ENCODE assay signal across 1 cellular context in genomic region chr1:146051853-146052676, GRCh38.
TF ChIP-seq lines count a peak whose summit lies in the region.
"Not testable (repeated sequence)": the region's sequence is repeated elsewhere in the genome, so short reads cannot be mapped to it uniquely, and the experiment has no call there.

No MANE protein-coding gene starts in this region.

TF ChIP-seq in K562, 482 proteins besides CTCF, POLR2A, EP300 and RAD21 (continued from another document and continues in another):
- TF ChIP-seq ATF4 (CRISPR knock-in tag; IDR thresholded peaks at IDR 0.05) = peak; percentile 90
- peak; percentile 100 for TF ChIP-seq THRAP3 (IDR thresholded peaks at IDR 0.05; ENCODE audit: borderline replicate concordance)
- peak; percentile 52; the same call in 1 of the 2 replicates for TF ChIP-seq MITF (IDR thresholded peaks at IDR 0.05)
- TF ChIP-seq SMARCE1 (IDR thresholded peaks at IDR 0.05) = peak; percentile 24; the same call in 1 of the 2 replicates
- peak; percentile 87 for TF ChIP-seq CUX1 (CRISPR knock-in tag; IDR thresholded peaks at IDR 0.05)
- peak; percentile 53; the same call in 1 of the 2 replicates for TF ChIP-seq ZFX (CRISPR knock-in tag; IDR thresholded peaks at IDR 0.05)
- TF ChIP-seq RBM39 (optimal IDR thresholded peaks at IDR 0.05; ENCODE audit: low read depth, low read length) = peak; percentile 100
- TF ChIP-seq ZNF431 (CRISPR knock-in tag; IDR thresholded peaks at IDR 0.05) = peak; percentile 76; the same call in 1 of the 2 replicates
- TF ChIP-seq PML (IDR thresholded peaks at IDR 0.05; ENCODE audit: low read length) = peak; percentile 100
- peak; percentile 80 for TF ChIP-seq ZNF143 (CRISPR knock-in tag; IDR thresholded peaks at IDR 0.05)
- 0 out of 2 replicates have a peak, but pooled peaks have one; percentile 19 for TF ChIP-seq KLF1 (tag; IDR thresholded peaks at IDR 0.05)
- peak; percentile 89 for TF ChIP-seq SNAPC5 (CRISPR knock-in tag; IDR thresholded peaks at IDR 0.05)
- peak; percentile 96 for TF ChIP-seq TAF9B (IDR thresholded peaks at IDR 0.05; ENCODE audit: partially characterized antibody)
- TF ChIP-seq IRF1 (CRISPR knock-in tag; IDR thresholded peaks at IDR 0.05; ENCODE audit: borderline replicate concordance) = peak; percentile 91
- peak; percentile 95 for TF ChIP-seq SMAD3 (CRISPR knock-in tag; conservative IDR thresholded peaks at IDR 0.05)
- TF ChIP-seq SMARCA4 (IDR thresholded peaks at IDR 0.05) = peak; percentile 58; the same call in 1 of the 2 replicates
- peak; percentile 96 for TF ChIP-seq MBD2 (IDR thresholded peaks at IDR 0.05; ENCODE audit: borderline replicate concordance, low read depth)
- peak; percentile 100 for TF ChIP-seq SUPT5H (IDR thresholded peaks at IDR 0.05)
- peak; percentile 87 for TF ChIP-seq ZNF41 (CRISPR knock-in tag; conservative IDR thresholded peaks at IDR 0.05)
- peak; percentile 17; the same call in 1 of the 2 replicates for TF ChIP-seq ZC3H11A (IDR thresholded peaks at IDR 0.05; ENCODE audit: low read depth, low read length)
- peak; percentile 83 for TF ChIP-seq ZNF24 (IDR thresholded peaks at IDR 0.05)
- peak in 1 of 2 experiments; percentile 100; a peak in 2 of 4 replicates for TF ChIP-seq CSDE1 (IDR thresholded peaks at IDR 0.05)
- peak; percentile 99 for TF ChIP-seq ELF4 (CRISPR knock-in tag; IDR thresholded peaks at IDR 0.05)
- peak; percentile 74; the same call in 1 of the 2 replicates for TF ChIP-seq TCF7 (IDR thresholded peaks at IDR 0.05; ENCODE audit: borderline replicate concordance)
- peak; percentile 63 for TF ChIP-seq ZBTB34 (CRISPR knock-in tag; IDR thresholded peaks at IDR 0.05)
- TF ChIP-seq SAP30 (IDR thresholded peaks at IDR 0.05; ENCODE audit: borderline replicate concordance, insufficient read depth, low read depth, low read length, poor library complexity, severe bottlenecking) = peak; percentile 63
- TF ChIP-seq PKNOX1 (IDR thresholded peaks at IDR 0.05) = peak; percentile 93
- TF ChIP-seq MYNN (IDR thresholded peaks at IDR 0.05) = peak; percentile 89
- not testable (repeated sequence) for TF ChIP-seq MYNN, NR4A1 (CRISPR knock-in tag; IDR thresholded peaks at IDR 0.05)
- peak; percentile 97 for TF ChIP-seq HNRNPUL1 (IDR thresholded peaks at IDR 0.05; ENCODE audit: low read length)
- peak; percentile 87; the same call in 1 of the 2 replicates for TF ChIP-seq NR4A1 (tag; IDR thresholded peaks at IDR 0.05)
- TF ChIP-seq KLF10 (CRISPR knock-in tag; IDR thresholded peaks at IDR 0.05) = peak; percentile 97
- peak; percentile 99 for TF ChIP-seq ZNF316 (IDR thresholded peaks at IDR 0.05)
- peak; percentile 94 for TF ChIP-seq PHTF2 (CRISPR knock-in tag; IDR thresholded peaks at IDR 0.05)
- peak; percentile 76 for TF ChIP-seq ZNF592 (IDR thresholded peaks at IDR 0.05)
- TF ChIP-seq ZNF253 (CRISPR knock-in tag; conservative IDR thresholded peaks at IDR 0.05) = peak; percentile 94
- peak; percentile 83; the same call in 1 of the 2 replicates for TF ChIP-seq HLTF (IDR thresholded peaks at IDR 0.05)
- peak; percentile 64; the same call in 1 of the 2 replicates for TF ChIP-seq ZFP1 (CRISPR knock-in tag; IDR thresholded peaks at IDR 0.05)
- TF ChIP-seq ETS1 (conservative IDR thresholded peaks at IDR 0.05; ENCODE audit: control insufficient read depth, low read depth, low read length) = peak; percentile 98
- peak; percentile 83 to 89; a peak in 3 of 4 replicates for TF ChIP-seq MAZ (CRISPR knock-in tag; conservative IDR thresholded peaks at IDR 0.05 in 1 of 2, IDR thresholded peaks at IDR 0.05 in 1 of 2)
- TF ChIP-seq CHD2 (IDR thresholded peaks at IDR 0.05; ENCODE audit: low read depth, low read length) = peak; percentile 84; the same call in 1 of the 2 replicates
- TF ChIP-seq ILF3 (IDR thresholded peaks at IDR 0.05; ENCODE audit: borderline replicate concordance) = peak; percentile 99
- TF ChIP-seq SPI1 (IDR thresholded peaks at IDR 0.05; ENCODE audit: borderline replicate concordance, low read depth, low read length) = peak; percentile 57
- TF ChIP-seq ZNF764 (CRISPR knock-in tag; IDR thresholded peaks at IDR 0.05; ENCODE audit: low read depth) = peak; percentile 95
- peak; percentile 93 for TF ChIP-seq ZNF655 (CRISPR knock-in tag; IDR thresholded peaks at IDR 0.05)
- TF ChIP-seq RBFOX2 (IDR thresholded peaks at IDR 0.05; ENCODE audit: low read depth, low read length) = peak; percentile 81
- TF ChIP-seq GABPB2 (CRISPR knock-in tag; conservative IDR thresholded peaks at IDR 0.05) = peak; percentile 96
- peak; percentile 100 for TF ChIP-seq RNF2 (IDR thresholded peaks at IDR 0.05)
- TF ChIP-seq GABPA (tag; conservative IDR thresholded peaks at IDR 0.05; ENCODE audit: low read depth) = peak; percentile 83
- peak; percentile 67; the same call in 1 of the 2 replicates for TF ChIP-seq DMBX1 (CRISPR knock-in tag; IDR thresholded peaks at IDR 0.05; ENCODE audit: borderline replicate concordance)
